In the genomic region with DNA sequence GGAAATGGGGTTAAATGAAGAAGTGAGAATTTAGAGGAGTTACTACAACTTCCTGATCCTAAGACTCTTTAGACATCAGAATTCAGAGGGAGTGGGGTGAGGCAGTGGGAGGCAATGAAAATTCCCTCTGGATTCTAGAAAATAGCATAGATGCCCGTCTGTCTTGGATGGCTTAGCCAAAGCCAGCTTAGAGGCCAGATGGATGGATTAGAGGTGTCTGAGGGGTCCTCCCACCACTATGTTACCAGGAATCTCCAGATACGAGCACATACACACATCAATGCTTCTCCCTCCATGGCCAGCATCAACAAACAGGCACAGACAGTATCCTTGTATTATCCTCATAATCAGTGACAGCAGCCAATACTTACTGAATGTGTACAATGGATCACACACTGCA, we compare ENCODE assay signal across 25 cellular contexts.
A peak's percentile ranks its signal among the peaks of the same experiment; 100 is the strongest.
DNase-seq lines count a peak whose midpoint lies in the region; FAIRE-seq and TF ChIP-seq lines count a peak whose summit lies in the region.
"Had no signal": no experiment of that assay in that cellular context is flagged by ENCODE, and none has a peak within 500 bp of the region (broad histone marks: within the 10 kb centered on the region; RNA-seq: fewer than 3 reads in every experiment).

No MANE protein-coding gene starts in this region.

- TF ChIP-seq CTCF in D721Med (IDR thresholded peaks at IDR 0.05; ENCODE audit: insufficient read depth, missing control alignments) (no peak), WERI-Rb-1 (IDR thresholded peaks at IDR 0.05; ENCODE audit: low read depth, low read length) (no peak), smooth muscle cell (IDR thresholded peaks at IDR 0.05; ENCODE audit: borderline replicate concordance, insufficient read depth, poor library complexity, severe bottlenecking) (no peak), Peyer's patch (IDR thresholded peaks at IDR 0.05) (no peak)

- 45% methylated on average over 2 of the region's 2 CpGs for WGBS in smooth muscle cell (ENCODE audit: low lambda C conversion rate)

- no peak for TF ChIP-seq POLR2A in Peyer's patch (IDR thresholded peaks at IDR 0.05)

- H4K20me1 ChIP-seq in smooth muscle cell (ENCODE audit: low read depth), result no peaks in the 10 kb centered on the region

- peaks cover 4% of the 10 kb centered on the region for H3F3A ChIP-seq in smooth muscle cell (ENCODE audit: low read depth)

- no peaks in the 10 kb centered on the region for H3K79me2 ChIP-seq in smooth muscle cell (ENCODE audit: low read depth)

- H3K4me2 ChIP-seq in smooth muscle cell, result no peak overlapping the region
- H3K4me2 ChIP-seq: A549 had no signal

- CTCF ChIA-PET in activated CD4-positive, alpha-beta memory T cell treated with anti-CD3 and anti-CD28 coated beads, Interleukin-2, amount 10 ng/mL, durations not matched to agents 7 days and 5 days (lab: Charles Lee), result no interaction called here

- H3K36me3 ChIP-seq in WERI-Rb-1 (no peaks in the 10 kb centered on the region), smooth muscle cell (ENCODE audit: low read depth) (no peaks in the 10 kb centered on the region), Peyer's patch (no peaks in the 10 kb centered on the region)
- H3K36me3 ChIP-seq: BLaER1 treated with 17β-estradiol and CSF1 and Interleukin-3, amounts not matched to agents 10 nM and 100 nM had no signal

- DNase-seq in D721Med (ENCODE audit: insufficient read length, low spot score) (peak; percentile 61), NCI-H82 (lab: John Stamatoyannopoulos, UW) (peak; percentile 96), WERI-Rb-1 (peak; percentile 87), smooth muscle cell (lab: John Stamatoyannopoulos, UW; ENCODE audit: unreplicated experiment) (no peak), putamen (ENCODE audit: low spot score) (no peak), Peyer's patch (no peak)
- DNase-seq in activated CD4-positive, alpha-beta memory T cell treated with anti-CD3 and anti-CD28 coated beads, Interleukin-2, amount 10 ng/mL, durations not matched to agents 7 days and 5 days, result no peak
- DNase-seq: 8988T; ACHN; AML-193; BE2C; CD4-positive, alpha-beta T cell; CD8-positive, alpha-beta memory T cell; DMS79; EL; GDM1; GM23248; H7; HCEC 1CT had no signal

- H3K9me3 ChIP-seq in WERI-Rb-1 (ENCODE audit: severe bottlenecking) (no peaks in the 10 kb centered on the region), smooth muscle cell (replicated peaks; ENCODE audit: low read depth) (no peaks in the 10 kb centered on the region), Peyer's patch (no peaks in the 10 kb centered on the region)
- H3K9me3 ChIP-seq: A549; BE2C; BLaER1 treated with 17β-estradiol and CSF1 and Interleukin-3, amounts not matched to agents 10 nM and 100 nM had no signal

- H3K27ac ChIP-seq in WERI-Rb-1 (peak overlapping the region; percentile 77), smooth muscle cell (ENCODE audit: low read depth) (peak overlapping the region; percentile 29), Peyer's patch (no peak overlapping the region)
- H3K27ac ChIP-seq: A549; BLaER1 treated with 17β-estradiol and CSF1 and Interleukin-3, amounts not matched to agents 10 nM and 100 nM; GM23248 had no signal

- H2AFZ ChIP-seq in smooth muscle cell (ENCODE audit: low read depth), result no peak overlapping the region
- H2AFZ ChIP-seq: GM23248 had no signal

- H3K4me3 Mint-ChIP-seq in activated CD4-positive, alpha-beta memory T cell treated with anti-CD3 and anti-CD28 coated beads, Interleukin-2, amount 10 ng/mL, durations not matched to agents 7 days and 5 days, result no peak overlapping the region
- H3K4me3 Mint-ChIP-seq: CD14-positive monocyte; CD4-positive, alpha-beta T cell; CD8-positive, alpha-beta memory T cell had no signal

- H3K36me3 Mint-ChIP-seq in activated CD4-positive, alpha-beta memory T cell treated with anti-CD3 and anti-CD28 coated beads, Interleukin-2, amount 10 ng/mL, durations not matched to agents 7 days and 5 days (ENCODE audit: low read depth), result no peaks in the 10 kb centered on the region
- H3K36me3 Mint-ChIP-seq: CD14-positive monocyte; CD8-positive, alpha-beta memory T cell had no signal

- POLR2A ChIA-PET in activated CD4-positive, alpha-beta memory T cell treated with anti-CD3 and anti-CD28 coated beads, Interleukin-2, amount 10 ng/mL, durations not matched to agents 7 days and 5 days (lab: Charles Lee), result no interaction called here

- FAIRE-seq in D721Med (lab: Jason Lieb, UNC), result peak; percentile 100
- FAIRE-seq: A549, GM12878, GM19239, H1 had no signal

- H3K27me3 Mint-ChIP-seq in activated CD4-positive, alpha-beta memory T cell treated with anti-CD3 and anti-CD28 coated beads, Interleukin-2, amount 10 ng/mL, durations not matched to agents 7 days and 5 days, result no peaks in the 10 kb centered on the region

- H3K4me1 Mint-ChIP-seq in activated CD4-positive, alpha-beta memory T cell treated with anti-CD3 and anti-CD28 coated beads, Interleukin-2, amount 10 ng/mL, durations not matched to agents 7 days and 5 days, result no peaks in the 10 kb centered on the region
- H3K4me1 Mint-ChIP-seq: CD14-positive monocyte; CD8-positive, alpha-beta memory T cell had no signal

- H3K27ac Mint-ChIP-seq in activated CD4-positive, alpha-beta memory T cell treated with anti-CD3 and anti-CD28 coated beads, Interleukin-2, amount 10 ng/mL, durations not matched to agents 7 days and 5 days, result no peak overlapping the region
- H3K27ac Mint-ChIP-seq: CD14-positive monocyte; CD4-positive, alpha-beta T cell had no signal

- no peaks in the 10 kb centered on the region for H3K9me3 Mint-ChIP-seq in activated CD4-positive, alpha-beta memory T cell treated with anti-CD3 and anti-CD28 coated beads, Interleukin-2, amount 10 ng/mL, durations not matched to agents 7 days and 5 days
- H3K9me3 Mint-ChIP-seq: CD4-positive, alpha-beta T cell; CD8-positive, alpha-beta memory T cell had no signal

- H3K27me3 ChIP-seq in WERI-Rb-1 (ENCODE audit: insufficient read depth, low read depth, severe bottlenecking), result no peaks in the 10 kb centered on the region
- no peaks in the 10 kb centered on the region for H3K27me3 ChIP-seq in smooth muscle cell (ENCODE audit: low read depth)
- no peaks in the 10 kb centered on the region for H3K27me3 ChIP-seq in Peyer's patch
- H3K27me3 ChIP-seq: BE2C; BLaER1 treated with 17β-estradiol and CSF1 and Interleukin-3, amounts not matched to agents 10 nM and 100 nM had no signal

- H3K9ac ChIP-seq in smooth muscle cell (ENCODE audit: low read depth), result no peak overlapping the region
- H3K9ac ChIP-seq: BLaER1 treated with 17β-estradiol and CSF1 and Interleukin-3, amounts not matched to agents 10 nM and 100 nM; GM23248 had no signal

- no peak overlapping the region for H3K4me3 ChIP-seq in WERI-Rb-1 (ENCODE audit: low read depth, low read length)
- H3K4me3 ChIP-seq in smooth muscle cell, result no peak overlapping the region
- no peak overlapping the region for H3K4me3 ChIP-seq in Peyer's patch
- H3K4me3 ChIP-seq: A549; BLaER1 treated with 17β-estradiol and CSF1 and Interleukin-3, amounts not matched to agents 10 nM and 100 nM; GM12878; GM23248 had no signal

- H3K4me1 ChIP-seq in smooth muscle cell (ENCODE audit: low read depth) (peaks cover 12% of the 10 kb centered on the region), Peyer's patch (no peaks in the 10 kb centered on the region)
- H3K4me1 ChIP-seq: A549 had no signal

Comparison
In these comparisons a context has a peak if more than half of its experiments do, and no peak if none do; other contexts are left out.
1. DNase-seq: peak in D721Med (single experiment), NCI-H82 (single experiment) and WERI-Rb-1 (single experiment); none in smooth muscle cell (single experiment), activated CD4-positive, alpha-beta memory T cell treated with anti-CD3 and anti-CD28 coated beads, Interleukin-2, amount 10 ng/mL, durations not matched to agents 7 days and 5 days (single experiment), putamen (single experiment) and Peyer's patch (0 of 3).
2. H3K27ac ChIP-seq: peak in WERI-Rb-1 (single experiment) and smooth muscle cell (single experiment); none in Peyer's patch (0 of 4).